24 cellular contexts compared by ENCODE assay signal in genomic region chr5:106691701-106692100, GRCh38.
"Had no signal": no experiment of that assay in that cellular context is flagged by ENCODE, and none has a peak within 500 bp of the region (broad histone marks: within the 10 kb centered on the region; RNA-seq: fewer than 3 reads in every experiment).

No MANE protein-coding gene starts in this region.

- H3K27me3 ChIP-seq: colonic mucosa, dorsolateral prefrontal cortex, sigmoid colon, stomach, uterus had no signal

- DNase-seq: activated CD4-positive, alpha-beta T cell treated with anti-CD3 and anti-CD28 coated beads, Interleukin-2, amount 10 ng/mL, durations not matched to agents 7 days and 5 days; activated CD8-positive, alpha-beta memory T cell treated with anti-CD3 and anti-CD28 coated beads, Interleukin-2, amount 10 ng/mL, durations not matched to agents 7 days and 5 days; activated CD8-positive, alpha-beta T cell treated with anti-CD3 and anti-CD28 coated beads for 36 hours; activated gamma-delta T cell; activated naive CD4-positive, alpha-beta T cell treated with anti-CD3 and anti-CD28 coated beads, Interleukin-2, amount 50 U/mL, for 16 hours; activated naive CD8-positive, alpha-beta T cell treated with anti-CD3 and anti-CD28 coated beads, Interleukin-2, amount 50 U/mL, for 24 hours; activated T-cell treated with anti-CD3 and anti-CD28 coated beads for 4 hours; central memory CD4-positive, alpha-beta T cell; colonic mucosa; dorsolateral prefrontal cortex; effector memory CD8-positive, alpha-beta T cell; immature natural killer cell; left ventricle myocardium superior; mammary epithelial cell; occipital lobe; posterior cingulate gyrus; retina; sigmoid colon; stimulated activated CD4-positive, alpha-beta T cell treated with anti-CD3 and anti-CD28 coated beads, Interleukin-15, amount 100 ng/mL, for 24 hours; stomach; trophoblast cell; uterus had no signal

- H3K4me2 ChIP-seq: smooth muscle cell had no signal

- H3K4me1 ChIP-seq: colonic mucosa, sigmoid colon, stomach, uterus had no signal

- H3K9me3 ChIP-seq: colonic mucosa, sigmoid colon, stomach, uterus had no signal

- H3K4me3 ChIP-seq: colonic mucosa, dorsolateral prefrontal cortex, sigmoid colon, smooth muscle cell, stomach, uterus had no signal

- H3K36me3 ChIP-seq: colonic mucosa, sigmoid colon, stomach, uterus had no signal

- H3K27ac ChIP-seq: colonic mucosa, dorsolateral prefrontal cortex, sigmoid colon, stomach, uterus, VCaP had no signal
